8 cellular contexts compared by ENCODE assay signal in the genomic region with DNA sequence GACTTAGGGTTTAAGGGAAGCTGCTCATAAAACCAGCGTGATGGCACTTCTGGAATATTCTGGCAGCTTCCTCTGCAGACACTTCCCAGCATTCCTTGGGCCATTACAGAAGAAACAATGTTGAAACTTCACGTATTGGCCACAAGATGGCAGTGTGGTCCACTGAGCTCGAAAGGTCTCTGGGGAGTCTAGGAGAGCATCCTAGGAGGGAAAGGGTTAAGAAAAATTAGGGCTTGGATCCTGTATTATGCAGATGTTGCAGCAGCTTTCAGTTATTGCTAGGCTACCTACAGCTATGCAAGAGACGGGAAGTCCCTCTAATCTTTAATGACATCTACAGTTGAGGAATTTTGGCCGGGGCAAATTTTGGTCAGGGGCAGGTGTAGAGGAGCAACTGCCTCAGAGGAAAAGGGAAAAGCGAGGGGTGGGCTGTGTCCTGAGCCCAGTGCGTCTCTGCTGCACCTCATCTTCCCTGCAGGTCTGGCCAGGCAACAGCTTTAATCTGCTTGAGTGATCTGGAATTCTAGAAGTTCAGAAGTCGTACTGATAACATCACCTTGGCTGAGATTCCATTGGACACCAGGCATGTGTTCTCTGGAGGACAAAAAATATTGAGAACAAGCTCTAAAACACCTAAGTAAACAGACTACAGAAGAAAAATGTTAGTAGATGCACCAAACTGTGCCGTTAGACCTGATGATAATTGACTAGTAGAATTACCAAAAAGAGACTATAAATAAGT.
A peak's percentile ranks its signal among the peaks of the same experiment; 100 is the strongest.
DNase-seq lines count a peak whose midpoint lies in the region; ATAC-seq and TF ChIP-seq lines count a peak whose summit lies in the region.

No MANE protein-coding gene starts in this region.

- peak overlapping the region; percentile 23; the same call in 1 of the 2 replicates for H2AFZ ChIP-seq in OCI-LY7 (ENCODE audit: low read length)

- H3K9me2 ChIP-seq in OCI-LY7 (ENCODE audit: insufficient read depth, low read length): no peaks in the 10 kb centered on the region

- no TSS peak for BruUV-seq in OCI-LY7 (replicated peaks; lab: Mats Ljungman, UMichigan)

- POLR2A ChIA-PET in OCI-LY7 (lab: Charles Lee): no interaction called here

- peak; percentile 7 for DNase-seq in DMS153 treated with DMSO at 0.1 percent for 48 hours (lab: John Stamatoyannopoulos, UW; ENCODE audit: unreplicated experiment)
- no peak for DNase-seq in DMS153 (lab: John Stamatoyannopoulos, UW)
- peak; percentile 19 for DNase-seq in GM19238 (ENCODE audit: insufficient read length, low spot score)
- DNase-seq in OCI-LY7 (ENCODE audit: low spot score): peak; percentile 58
- peak; percentile 76 for DNase-seq in dermis blood vessel endothelial cell
- peak; percentile 39 for DNase-seq in mucosa of gallbladder (ENCODE audit: low spot score)

- ATAC-seq in HG03135 (IDR thresholded peaks at IDR 0.05; ENCODE audit: unreplicated experiment): peak; percentile 62
- no peak for ATAC-seq in GM19328 (IDR thresholded peaks at IDR 0.05; ENCODE audit: unreplicated experiment)

- no peaks in the 10 kb centered on the region for H3K79me2 ChIP-seq in OCI-LY7 (ENCODE audit: insufficient read depth, low read depth, low read length)

- no peaks in the 10 kb centered on the region for H3K36me3 ChIP-seq in OCI-LY7 (ENCODE audit: insufficient read depth, low read length)

- TF ChIP-seq CTCF in OCI-LY7 (conservative IDR thresholded peaks at IDR 0.05; ENCODE audit: low read length): peak; percentile 87

- H3K4me2 ChIP-seq in OCI-LY7 (ENCODE audit: low read length): no peak overlapping the region

- H3K9me3 ChIP-seq in OCI-LY7 (ENCODE audit: low read length): no peaks in the 10 kb centered on the region

- no peak overlapping the region for H3K27ac ChIP-seq in OCI-LY7 (ENCODE audit: low read depth, low read length, poor library complexity, severe bottlenecking)

- intact Hi-C loops in OCI-LY7 (cut with micrococcal nuclease; ENCODE audit: unreplicated experiment): no loop called here

- H3K4me1 ChIP-seq in OCI-LY7 (ENCODE audit: insufficient read depth, low read length, poor library complexity, severe bottlenecking): peaks cover 6% of the 10 kb centered on the region

- no peaks in the 10 kb centered on the region for H4K20me1 ChIP-seq in OCI-LY7 (ENCODE audit: insufficient read depth, low read length)

- CTCF ChIA-PET in OCI-LY7 (lab: Charles Lee; ENCODE audit: unreplicated experiment): interaction anchor here (0.6 to 0.9 kb wide), 2 partner anchors 15 to 103 kb away, joined by 3 to 4 read pairs; no protein-coding TSS in a partner anchor

- no peak overlapping the region for H3K4me3 ChIP-seq in OCI-LY7 (ENCODE audit: low read depth, low read length, poor library complexity, severe bottlenecking)
